6 cellular contexts compared by ENCODE assay signal in genomic region chr18:1097991-1098735, GRCh38.
DNase-seq lines count a peak whose midpoint lies in the region; ATAC-seq, FAIRE-seq and TF ChIP-seq lines count a peak whose summit lies in the region.
"Not testable (repeated sequence)": the region's sequence is repeated elsewhere in the genome, so short reads cannot be mapped to it uniquely, and the experiment has no call there.

No MANE protein-coding gene starts in this region.

- not testable (repeated sequence) for H2BK5ac ChIP-seq in neuronal stem cell (ENCODE audit: low read length)

- not testable (repeated sequence) for H2BK120ac ChIP-seq in neuronal stem cell (ENCODE audit: low read depth, low read length)

- H3K9me3 Mint-ChIP-seq in endodermal cell; stimulated activated memory B cell treated with anti-CD40 and anti-IgM and Interleukin-4, amounts not matched to agents 10 μg/mL and 1 μg/mL and 100 μg/mL, for 72 hours: not testable (repeated sequence)

- not testable (repeated sequence) for FAIRE-seq in kidney (lab: Jason Lieb, UNC)

- H3K27me3 Mint-ChIP-seq in endodermal cell (ENCODE audit: insufficient read depth); stimulated activated memory B cell treated with anti-CD40 and anti-IgM and Interleukin-4, amounts not matched to agents 10 μg/mL and 1 μg/mL and 100 μg/mL, for 72 hours: not testable (repeated sequence)

- H2BK12ac ChIP-seq in neuronal stem cell (ENCODE audit: low read length) = not testable (repeated sequence)

- not testable (repeated sequence) for H3K4me3 ChIP-seq in endodermal cell (ENCODE audit: low read length); kidney (ENCODE audit: low read length in 2 of 2); neuronal stem cell (ENCODE audit: low read length in 2 of 2)
- H3K4me3 ChIP-seq in testis = peak overlapping the region; percentile 32 to 59

- H3K4me1 ChIP-seq in endodermal cell (ENCODE audit: control insufficient read depth, insufficient read depth, low read length); kidney (ENCODE audit: control insufficient read depth in 1 of 2, insufficient read depth in 1 of 2, low read depth in 1 of 2, low read length in 2 of 2); neuronal stem cell (ENCODE audit: control insufficient read depth in 2 of 2, insufficient read depth in 1 of 2, low read depth in 1 of 2, low read length in 2 of 2); testis: not testable (repeated sequence)

- H3K27ac ChIP-seq in endodermal cell (ENCODE audit: low read depth, low read length); kidney (ENCODE audit: low read depth in 2 of 2, low read length in 2 of 2); neuronal stem cell (replicated peaks; ENCODE audit: low read length); testis: not testable (repeated sequence)

- H3K14ac ChIP-seq in neuronal stem cell (ENCODE audit: low read length) = peak overlapping the region; percentile 82

- not testable (repeated sequence) for H3K36me3 Mint-ChIP-seq in endodermal cell (ENCODE audit: low read depth); stimulated activated memory B cell treated with anti-CD40 and anti-IgM and Interleukin-4, amounts not matched to agents 10 μg/mL and 1 μg/mL and 100 μg/mL, for 72 hours

- not testable (repeated sequence) for H3K79me1 ChIP-seq in neuronal stem cell (ENCODE audit: low read depth, low read length)

- DNase-seq in activated gamma-delta T cell (lab: John Stamatoyannopoulos, UW) = peak; percentile 3
- peak; percentile 33 for DNase-seq in endodermal cell
- DNase-seq in kidney = peak; percentile 56
- DNase-seq in neuronal stem cell (ENCODE audit: low spot score); testis: not testable (repeated sequence)

- not testable (repeated sequence) for H3K9ac ChIP-seq in endodermal cell (ENCODE audit: extremely low read depth, low read length, poor library complexity, severe bottlenecking); kidney (ENCODE audit: low read length in 2 of 2); neuronal stem cell (ENCODE audit: low read depth, low read length, poor library complexity)

- H3K36me3 ChIP-seq in endodermal cell (ENCODE audit: control insufficient read depth, insufficient read depth, low read length); kidney (ENCODE audit: control insufficient read depth in 1 of 2, insufficient read depth in 2 of 2, low read length in 2 of 2); neuronal stem cell (replicated peaks in 1 of 2; ENCODE audit: control insufficient read depth in 2 of 2, insufficient read depth in 2 of 2, low read length in 2 of 2); testis (ENCODE audit: low read depth, missing control alignments): not testable (repeated sequence)

- H3K4me2 ChIP-seq in neuronal stem cell (ENCODE audit: insufficient read depth, low read length, poor library complexity, severe bottlenecking) = not testable (repeated sequence)

- H3K23ac ChIP-seq in neuronal stem cell (ENCODE audit: low read depth, low read length, poor library complexity) = not testable (repeated sequence)

- H2AK5ac ChIP-seq in neuronal stem cell (ENCODE audit: low read depth, low read length) = not testable (repeated sequence)

- intact Hi-C loops in kidney (cut with DNase I); testis (cut with DNase I; ENCODE audit: low total_unique reads): not testable (repeated sequence)

- TF ChIP-seq POLR2A in testis (IDR thresholded peaks at IDR 0.05) = not testable (repeated sequence)

- not testable (repeated sequence) for H3K4me1 Mint-ChIP-seq in endodermal cell; stimulated activated memory B cell treated with anti-CD40 and anti-IgM and Interleukin-4, amounts not matched to agents 10 μg/mL and 1 μg/mL and 100 μg/mL, for 72 hours

- not testable (repeated sequence) for H3K27ac Mint-ChIP-seq in endodermal cell; stimulated activated memory B cell treated with anti-CD40 and anti-IgM and Interleukin-4, amounts not matched to agents 10 μg/mL and 1 μg/mL and 100 μg/mL, for 72 hours

- H4K91ac ChIP-seq in neuronal stem cell (ENCODE audit: low read depth, low read length, poor library complexity) = not testable (repeated sequence)

- H3K4ac ChIP-seq in neuronal stem cell (ENCODE audit: low read length) = not testable (repeated sequence)

- not testable (repeated sequence) for H2BK15ac ChIP-seq in neuronal stem cell (ENCODE audit: low read length)

- ATAC-seq in stimulated activated memory B cell treated with anti-CD40 and anti-IgM and Interleukin-4, amounts not matched to agents 10 μg/mL and 1 μg/mL and 100 μg/mL, for 72 hours = peak; percentile 24

- not testable (repeated sequence) for H4K8ac ChIP-seq in neuronal stem cell (ENCODE audit: low read depth, low read length)

- H3K9me3 ChIP-seq in endodermal cell (ENCODE audit: control insufficient read depth, low read length); kidney (ENCODE audit: control insufficient read depth in 1 of 2, low read length in 2 of 2); neuronal stem cell (replicated peaks in 1 of 2; ENCODE audit: control insufficient read depth in 2 of 2, insufficient read depth in 1 of 2, low read depth in 1 of 2, low read length in 2 of 2); testis: not testable (repeated sequence)

- WGBS in endodermal cell (ENCODE audit: insufficient coverage in 1 of 2, insufficient read length in 1 of 2), 2 experiments = 88 to 94% methylated on average over 10 to 51 of the region's 51 CpGs
- no CpG with 5 or more reads among the region's 51 CpGs for WGBS in neuronal stem cell (ENCODE audit: extremely low coverage in 2 of 2, insufficient read length in 2 of 2, insufficient replicate concordance in 1 of 2), 2 donors
- 57 to 87% methylated on average over 20 to 50 of the region's 51 CpGs for WGBS in testis, 2 donors

- H3K4me3 Mint-ChIP-seq in endodermal cell; stimulated activated memory B cell treated with anti-CD40 and anti-IgM and Interleukin-4, amounts not matched to agents 10 μg/mL and 1 μg/mL and 100 μg/mL, for 72 hours: not testable (repeated sequence)

- not testable (repeated sequence) for H3K27me3 ChIP-seq in endodermal cell (ENCODE audit: control insufficient read depth, insufficient read depth, low read length, poor library complexity, severe bottlenecking); neuronal stem cell (ENCODE audit: control insufficient read depth in 3 of 3, insufficient read depth in 3 of 3, low read depth in 1 of 3, low read length in 3 of 3); testis

- H3K18ac ChIP-seq in neuronal stem cell (ENCODE audit: low read length) = not testable (repeated sequence)

- not testable (repeated sequence) for H2AFZ ChIP-seq in neuronal stem cell (ENCODE audit: low read length)

- not testable (repeated sequence) for TF ChIP-seq CTCF in endodermal cell (conservative IDR thresholded peaks at IDR 0.05); kidney (IDR thresholded peaks at IDR 0.05; ENCODE audit: borderline replicate concordance, extremely low read depth, insufficient read depth); testis (IDR thresholded peaks at IDR 0.05)
